In the genomic region with DNA sequence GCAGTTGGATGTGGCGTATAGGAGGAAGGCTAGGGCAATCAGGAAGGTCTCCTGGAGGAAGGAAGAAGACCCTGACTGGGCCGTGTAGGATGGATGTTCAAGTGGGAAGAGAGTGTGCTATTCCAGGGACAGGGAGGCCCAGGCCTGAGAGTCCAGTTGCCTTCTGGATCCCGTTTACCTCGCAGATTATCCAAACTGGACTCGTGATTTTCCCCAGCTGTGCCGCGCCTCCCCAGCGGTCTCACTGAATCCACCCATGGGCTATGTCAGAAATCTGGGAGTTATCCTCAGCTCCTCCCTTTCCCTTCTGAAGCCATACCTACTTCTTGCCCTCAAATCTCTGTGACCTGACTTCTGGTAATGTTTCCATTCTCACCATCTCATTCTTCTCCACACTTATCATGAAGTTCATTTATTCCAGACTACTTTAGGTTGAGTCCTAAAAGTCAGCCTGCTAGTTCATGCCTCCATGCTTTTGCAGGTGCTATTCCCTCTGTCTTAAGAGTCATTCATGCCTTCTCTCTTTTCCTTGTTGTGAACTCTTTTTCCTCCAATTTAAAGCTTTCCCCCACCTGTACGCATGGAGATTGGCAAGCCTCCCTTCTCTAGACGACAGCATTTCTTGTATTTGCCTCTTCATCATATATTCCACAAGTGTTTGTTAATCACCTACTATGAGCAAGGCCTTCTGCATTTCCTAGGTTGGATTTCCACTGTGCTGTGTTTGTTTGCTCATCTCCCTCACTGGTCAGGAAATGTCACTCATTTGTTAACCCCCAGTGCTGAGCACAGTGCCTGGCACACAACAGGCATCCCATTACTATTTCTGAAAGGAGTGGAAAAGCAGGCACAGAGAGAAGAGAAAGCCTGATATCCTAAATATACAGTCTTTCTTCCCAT, we compare ENCODE assay signal across 8 cellular contexts. TPM values are rescaled to one million over a fixed set of nuclear protein-coding genes. Genes with fewer than 3 reads are reported as not detected.
DNase-seq lines count a peak whose midpoint lies in the region; ATAC-seq and TF ChIP-seq lines count a peak whose summit lies in the region.

No MANE protein-coding gene starts in this region.

- TF ChIP-seq RAD21 in neural cell (conservative IDR thresholded peaks at IDR 0.05) = no peak

- POLR2A ChIA-PET in BJ (lab: Charles Lee) = interaction anchor here (0.6 to 0.7 kb wide), 3 partner anchors 21 to 118 kb away, joined by 3 to 4 read pairs (median 3); no protein-coding TSS in a partner anchor

- H2AFZ ChIP-seq in neural cell (ENCODE audit: low read depth, low read length) = peak overlapping the region; percentile 89

- TF ChIP-seq POLR2A in NB4 (IDR thresholded peaks at IDR 0.05; ENCODE audit: extremely low read depth, insufficient read length) = no peak

- TF ChIP-seq CTCF in BJ (IDR thresholded peaks at IDR 0.05; ENCODE audit: insufficient read depth, low read depth, low read length) = no peak
- TF ChIP-seq CTCF in NB4 (IDR thresholded peaks at IDR 0.05; ENCODE audit: low read depth, low read length) = no peak
- no peak for TF ChIP-seq CTCF in epithelial cell of proximal tubule (conservative IDR thresholded peaks at IDR 0.05; ENCODE audit: low read depth, low read length)
- TF ChIP-seq CTCF in neural cell (IDR thresholded peaks at IDR 0.05; ENCODE audit: poor library complexity, severe bottlenecking) = no peak

- DNase-seq in BJ (ENCODE audit: low read depth) (no peak), NB4 (ENCODE audit: low read depth) (no peak), epithelial cell of proximal tubule (ENCODE audit: low read depth) (no peak), SHP77 (lab: John Stamatoyannopoulos, UW) (no peak), NCI-H1436 treated with DMSO at 0.1 percent for 48 hours (lab: John Stamatoyannopoulos, UW) (no peak), NCI-H146 treated with DMSO at 0.1 percent for 48 hours (lab: John Stamatoyannopoulos, UW; ENCODE audit: unreplicated experiment) (no peak)

- H3K36me3 ChIP-seq in BJ (ENCODE audit: control insufficient read depth, insufficient read depth, low read length) (0 out of 2 replicates have a peak, but pooled peaks cover 1% of the 10 kb centered on the region), neural cell (ENCODE audit: insufficient read depth, low read length) (no peaks in the 10 kb centered on the region)

- no peaks in the 10 kb centered on the region for H3K27me3 ChIP-seq in BJ (ENCODE audit: control insufficient read depth, insufficient read depth, low read length)
- no peaks in the 10 kb centered on the region for H3K27me3 ChIP-seq in neural cell (ENCODE audit: insufficient read depth, low read depth, low read length)

- CTCF ChIA-PET in BJ (lab: Yijun Ruan, JAX) = interaction anchor here (0.8 to 1.9 kb wide), 3 partner anchors 111 to 141 kb away, joined by 3 to 4 read pairs (median 4); a partner anchor contains a TSS

- H3K4me3 ChIP-seq in BJ (ENCODE audit: low read depth, low read length) (peak overlapping the region; percentile 79), NB4 (ENCODE audit: low read depth, low read length) (peak overlapping the region; percentile 96), epithelial cell of proximal tubule (ENCODE audit: low read depth, low read length) (peak overlapping the region; percentile 86), neural cell (ENCODE audit: low read length) (peak overlapping the region; percentile 84)

- H3K9me2 ChIP-seq in neural cell (ENCODE audit: insufficient read depth, low read length) = no peaks in the 10 kb centered on the region

- H3F3A ChIP-seq in neural cell (ENCODE audit: insufficient read depth, low read length, poor library complexity, severe bottlenecking) = no peaks in the 10 kb centered on the region

- peak overlapping the region; percentile 99 for H3K9ac ChIP-seq in neural cell (ENCODE audit: low read length)

- no peaks in the 10 kb centered on the region for H3K9me3 ChIP-seq in neural cell (ENCODE audit: low read length)

- peak overlapping the region; percentile 98 for H3K27ac ChIP-seq in neural cell (ENCODE audit: low read length)

- no peaks in the 10 kb centered on the region for H4K20me1 ChIP-seq in neural cell (ENCODE audit: insufficient read depth)

- H3K79me2 ChIP-seq in neural cell (replicated peaks; ENCODE audit: insufficient read depth, low read length) = peaks cover 22% of the 10 kb centered on the region

- no peak for TF ChIP-seq EP300 in neural cell (conservative IDR thresholded peaks at IDR 0.05; ENCODE audit: poor library complexity, severe bottlenecking)

- no peak for ATAC-seq in HG02885 (IDR thresholded peaks at IDR 0.05; ENCODE audit: poor library complexity, unreplicated experiment)

- H3K4me2 ChIP-seq in neural cell (ENCODE audit: low read length) = peak overlapping the region; percentile 87

TF ChIP-seq in neural cell, 6 proteins besides CTCF, POLR2A, EP300 and RAD21:
- TF ChIP-seq, protein P1, sequence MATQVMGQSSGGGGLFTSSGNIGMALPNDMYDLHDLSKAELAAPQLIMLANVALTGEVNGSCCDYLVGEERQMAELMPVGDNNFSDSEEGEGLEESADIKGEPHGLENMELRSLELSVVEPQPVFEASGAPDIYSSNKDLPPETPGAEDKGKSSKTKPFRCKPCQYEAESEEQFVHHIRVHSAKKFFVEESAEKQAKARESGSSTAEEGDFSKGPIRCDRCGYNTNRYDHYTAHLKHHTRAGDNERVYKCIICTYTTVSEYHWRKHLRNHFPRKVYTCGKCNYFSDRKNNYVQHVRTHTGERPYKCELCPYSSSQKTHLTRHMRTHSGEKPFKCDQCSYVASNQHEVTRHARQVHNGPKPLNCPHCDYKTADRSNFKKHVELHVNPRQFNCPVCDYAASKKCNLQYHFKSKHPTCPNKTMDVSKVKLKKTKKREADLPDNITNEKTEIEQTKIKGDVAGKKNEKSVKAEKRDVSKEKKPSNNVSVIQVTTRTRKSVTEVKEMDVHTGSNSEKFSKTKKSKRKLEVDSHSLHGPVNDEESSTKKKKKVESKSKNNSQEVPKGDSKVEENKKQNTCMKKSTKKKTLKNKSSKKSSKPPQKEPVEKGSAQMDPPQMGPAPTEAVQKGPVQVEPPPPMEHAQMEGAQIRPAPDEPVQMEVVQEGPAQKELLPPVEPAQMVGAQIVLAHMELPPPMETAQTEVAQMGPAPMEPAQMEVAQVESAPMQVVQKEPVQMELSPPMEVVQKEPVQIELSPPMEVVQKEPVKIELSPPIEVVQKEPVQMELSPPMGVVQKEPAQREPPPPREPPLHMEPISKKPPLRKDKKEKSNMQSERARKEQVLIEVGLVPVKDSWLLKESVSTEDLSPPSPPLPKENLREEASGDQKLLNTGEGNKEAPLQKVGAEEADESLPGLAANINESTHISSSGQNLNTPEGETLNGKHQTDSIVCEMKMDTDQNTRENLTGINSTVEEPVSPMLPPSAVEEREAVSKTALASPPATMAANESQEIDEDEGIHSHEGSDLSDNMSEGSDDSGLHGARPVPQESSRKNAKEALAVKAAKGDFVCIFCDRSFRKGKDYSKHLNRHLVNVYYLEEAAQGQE (IDR thresholded peaks at IDR 0.05; ENCODE audit: borderline replicate concordance) = no peak

RNA-seq across cellular contexts. Expression of a gene that starts 2.7 kb away (rescaled TPM):
- polyA plus RNA-seq in BJ (2011; rRNA removed) = 4.3 and 6.2 TPM in 2 replicates
- polyA minus RNA-seq in BJ (2011; rRNA and poly(A)+ RNA removed) = 0.72 and 2.1 TPM in 2 replicates
- total RNA-seq in epithelial cell of proximal tubule = 2.8 and 5.1 TPM in 2 replicates
- polyA plus RNA-seq in neural cell = 3.1 and 5.2 TPM in 2 replicates
- polyA minus RNA-seq in neural cell = 0.69 and 0.73 TPM in 2 replicates
